Comparison of ENCODE assay signal across 1 cellular context in genomic region chr1:15797614-15798390, GRCh38.
TF ChIP-seq lines count a peak whose summit lies in the region.

No MANE protein-coding gene starts in this region.

TF ChIP-seq in endothelial cell of umbilical vein, 7 proteins besides CTCF, POLR2A, EP300 and RAD21:
- TF ChIP-seq MAX (IDR thresholded peaks at IDR 0.05; ENCODE audit: insufficient read depth, insufficient read length) (no peak), POLR2AphosphoS5 (IDR thresholded peaks at IDR 0.05; ENCODE audit: insufficient read depth, low read depth, low read length) (no peak), JUN (IDR thresholded peaks at IDR 0.05; ENCODE audit: borderline replicate concordance, insufficient read depth, insufficient read length, low read depth) (no peak), FOS (IDR thresholded peaks at IDR 0.05; ENCODE audit: borderline replicate concordance, insufficient read depth, low read length) (no peak), MYC (IDR thresholded peaks at IDR 0.05; ENCODE audit: low read depth, low read length) (no peak), GATA2 (IDR thresholded peaks at IDR 0.05; ENCODE audit: insufficient read depth, insufficient read length, low read depth, low read length) (no peak)
TF ChIP-seq in endothelial cell of umbilical vein: peak in this region for 0.
